In genomic region chr7:150645259-150646020, GRCh38 we compare ENCODE assay signal across 18 cellular contexts. TPM values are rescaled to one million over a fixed set of nuclear protein-coding genes. Genes with fewer than 3 reads are reported as not detected.
A peak's percentile ranks its signal among the peaks of the same experiment; 100 is the strongest.
DNase-seq lines count a peak whose midpoint lies in the region; ATAC-seq and FAIRE-seq lines count a peak whose summit lies in the region.
"Had no signal": no experiment of that assay in that cellular context is flagged by ENCODE, and none has a peak within 500 bp of the region (broad histone marks: within the 10 kb centered on the region; RNA-seq: fewer than 3 reads in every experiment).

No MANE protein-coding gene starts in this region.

- no peaks in the 10 kb centered on the region for H3K27me3 Mint-ChIP-seq in activated naive CD4-positive, alpha-beta T cell treated with anti-CD3 and anti-CD28 coated beads, Interleukin-2, amount 50 U/mL, for 24 hours
- H3K27me3 Mint-ChIP-seq: IgD-negative memory B cell had no signal

- peaks cover 71% of the 10 kb centered on the region for H3K4me1 Mint-ChIP-seq in activated naive CD4-positive, alpha-beta T cell treated with anti-CD3 and anti-CD28 coated beads, Interleukin-2, amount 50 U/mL, for 24 hours

- H3K36me3 Mint-ChIP-seq in activated naive CD4-positive, alpha-beta T cell treated with anti-CD3 and anti-CD28 coated beads, Interleukin-2, amount 50 U/mL, for 24 hours = peaks cover 35% of the 10 kb centered on the region
- peaks cover 39 to 63% of the 10 kb centered on the region in 2 donors for H3K36me3 Mint-ChIP-seq in activated naive CD4-positive, alpha-beta T cell treated with anti-CD3 and anti-CD28 coated beads, Interleukin-2, amount 50 U/mL, for 72 hours

- DNase-seq in activated naive CD4-positive, alpha-beta T cell treated with anti-CD3 and anti-CD28 coated beads, Interleukin-2, amount 50 U/mL, for 16 hours = no peak
- no peak for DNase-seq in GM19239 (ENCODE audit: insufficient read length, low spot score)
- no peak for DNase-seq in activated naive CD4-positive, alpha-beta T cell treated with anti-CD3 and anti-CD28 coated beads, Interleukin-2, amount 50 U/mL, for 72 hours (ENCODE audit: low spot score in 2 of 2)
- no peak for DNase-seq in RKO (ENCODE audit: low spot score)
- DNase-seq in NCI-H748 (lab: John Stamatoyannopoulos, UW; ENCODE audit: unreplicated experiment) = no peak
- DNase-seq: BE2C, COR-L47, MV-4-11, NCI-H1417 treated with DMSO at 0.1 percent for 48 hours, NCI-H2029 treated with DMSO at 0.1 percent for 48 hours, NCI-H524 treated with DMSO at 0.1 percent for 48 hours, OCI-M1, SJCRH30 had no signal

- peak overlapping the region; percentile 89 for H3K27ac Mint-ChIP-seq in activated naive CD4-positive, alpha-beta T cell treated with anti-CD3 and anti-CD28 coated beads, Interleukin-2, amount 50 U/mL, for 24 hours
- H3K27ac Mint-ChIP-seq in activated naive CD4-positive, alpha-beta T cell treated with anti-CD3 and anti-CD28 coated beads, Interleukin-2, amount 50 U/mL, for 72 hours = peak overlapping the region; percentile 6 to 33

- peak in 1 of 2 donors; percentile 59 for ATAC-seq in activated naive CD4-positive, alpha-beta T cell treated with anti-CD3 and anti-CD28 coated beads, Interleukin-2, amount 50 U/mL, for 72 hours
- ATAC-seq in GM21717 (IDR thresholded peaks at IDR 0.05; ENCODE audit: unreplicated experiment) = no peak
- ATAC-seq: HCT116 had no signal

- peaks cover 21% of the 10 kb centered on the region for H3K9me3 Mint-ChIP-seq in activated naive CD4-positive, alpha-beta T cell treated with anti-CD3 and anti-CD28 coated beads, Interleukin-2, amount 50 U/mL, for 24 hours
- H3K9me3 Mint-ChIP-seq in activated naive CD4-positive, alpha-beta T cell treated with anti-CD3 and anti-CD28 coated beads, Interleukin-2, amount 50 U/mL, for 72 hours = peaks cover 15 to 36% of the 10 kb centered on the region in 2 donors

- peak; percentile 14 for FAIRE-seq in GM19239 (lab: Jason Lieb, UNC)

- H3K4me3 Mint-ChIP-seq in activated naive CD4-positive, alpha-beta T cell treated with anti-CD3 and anti-CD28 coated beads, Interleukin-2, amount 50 U/mL, for 24 hours = peak overlapping the region; percentile 55
- H3K4me3 Mint-ChIP-seq: IgD-negative memory B cell had no signal

RNA-seq across cellular contexts. Expression of gene GIMAP6, which starts 13.3 kb away (rescaled TPM):
- total RNA-seq in activated naive CD4-positive, alpha-beta T cell treated with anti-CD3 and anti-CD28 coated beads, Interleukin-2, amount 50 U/mL, for 72 hours = 10 to 100 TPM; 35.9 to 43.2 TPM
- total RNA-seq: HT-29, SJCRH30 had no signal

RNA-seq across cellular contexts. Expression of gene GIMAP2, which starts 40.1 kb away (rescaled TPM):
- total RNA-seq in activated naive CD4-positive, alpha-beta T cell treated with anti-CD3 and anti-CD28 coated beads, Interleukin-2, amount 50 U/mL, for 72 hours = 10 to 100 TPM; 47.8 to 56.5 TPM
- total RNA-seq: HT-29, SJCRH30 had no signal
